Comparison of ENCODE assay signal across 9 cellular contexts in the genomic region with DNA sequence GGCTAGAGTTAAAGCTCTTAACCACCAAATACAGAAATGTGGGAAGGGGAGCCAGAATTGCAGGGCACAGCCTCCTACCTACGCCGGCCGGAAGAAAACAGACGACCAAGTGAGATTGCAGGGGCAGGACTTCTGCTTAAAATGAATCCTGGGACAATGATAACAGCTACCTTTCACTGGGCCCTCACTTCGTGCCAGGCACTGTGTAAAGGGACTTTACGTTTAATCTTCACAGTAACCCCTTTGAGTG. TPM values are rescaled to one million over a fixed set of nuclear protein-coding genes. Genes with fewer than 3 reads are reported as not detected.
DNase-seq lines count a peak whose midpoint lies in the region; ATAC-seq and TF ChIP-seq lines count a peak whose summit lies in the region.
"Had no signal": no experiment of that assay in that cellular context is flagged by ENCODE, and none has a peak within 500 bp of the region (broad histone marks: within the 10 kb centered on the region; RNA-seq: fewer than 3 reads in every experiment).

A gene (minus strand): TSS at position 212 of the 250 bp plus-strand sequence. CDS start 6,746 bp downstream, outside the sequence.

- H3K27ac ChIP-seq in RWPE2 (ENCODE audit: poor library complexity, severe bottlenecking) (peak within 1 kb of the TSS; percentile 82), esophagus squamous epithelium (peak within 1 kb of the TSS; percentile 78 to 86 (median 83)), psoas muscle (peak within 1 kb of the TSS; percentile 70)

- H3K4me1 ChIP-seq in RWPE2 (ENCODE audit: insufficient read depth, poor library complexity, severe bottlenecking) (peaks cover 5% of the 10 kb centered on the region), esophagus squamous epithelium (peaks cover 30 to 73% (median 33%) of the 10 kb centered on the region in 3 donors), psoas muscle (peaks cover 11% of the 10 kb centered on the region)

- no peaks in the 10 kb centered on the region for H3K27me3 ChIP-seq in RWPE2 (ENCODE audit: insufficient read depth, poor library complexity, severe bottlenecking)
- H3K27me3 ChIP-seq in esophagus squamous epithelium, result no peaks in the 10 kb centered on the region
- peaks cover 0 to 4% (median 1%) of the 10 kb centered on the region in 3 donors for H3K27me3 ChIP-seq in psoas muscle (ENCODE audit: insufficient read depth in 3 of 3, low read length in 2 of 3)

- DNase-seq in RWPE2 (ENCODE audit: low spot score) (no peak), esophagus squamous epithelium (lab: John Stamatoyannopoulos, UW) (no peak), psoas muscle (no peak), NCI-H128 (lab: John Stamatoyannopoulos, UW; ENCODE audit: unreplicated experiment) (no peak), SK-N-DZ (ENCODE audit: low spot score) (no peak), GM13976 (ENCODE audit: low spot score) (no peak)

- 15 to 17% methylated on average over 3 to 5 of the region's 6 CpGs for WGBS in esophagus squamous epithelium, 2 donors
- WGBS in psoas muscle, 3 donors, result 13 to 32% (median 15%) methylated on average over 6 of the region's 6 CpGs

- H3K9me3 ChIP-seq in RWPE2 (ENCODE audit: severe bottlenecking) (no peaks in the 10 kb centered on the region), esophagus squamous epithelium (no peaks in the 10 kb centered on the region), psoas muscle (no peaks in the 10 kb centered on the region)

- H3K36me3 ChIP-seq in RWPE2 (ENCODE audit: low read depth) (no peaks in the 10 kb centered on the region), esophagus squamous epithelium (no peaks in the 10 kb centered on the region), psoas muscle (ENCODE audit: insufficient read depth in 1 of 2, low read depth in 1 of 2) (no peaks in the 10 kb centered on the region)

- in situ Hi-C loops in GM13976 (cut with MboI; ENCODE audit: low sequenced_read_pairs, unreplicated experiment), result no loop called here

- TF ChIP-seq CTCF in RWPE2 (IDR thresholded peaks at IDR 0.05; ENCODE audit: poor library complexity, severe bottlenecking) (no peak), esophagus squamous epithelium (IDR thresholded peaks at IDR 0.05) (no peak), psoas muscle (IDR thresholded peaks at IDR 0.05) (no peak), GM13976 (IDR thresholded peaks at IDR 0.05; ENCODE audit: borderline replicate concordance, control extremely low read depth, extremely low read depth, insufficient read depth, missing control alignments) (no peak)

- H3K4me3 ChIP-seq in GM08714 (ENCODE audit: low read length), result peak within 1 kb of the TSS; percentile 95
- H3K4me3 ChIP-seq in RWPE2 (ENCODE audit: severe bottlenecking), result peak within 1 kb of the TSS; percentile 56
- peak within 1 kb of the TSS; percentile 52 to 86 (median 63) for H3K4me3 ChIP-seq in esophagus squamous epithelium
- peak within 1 kb of the TSS; percentile 78 for H3K4me3 ChIP-seq in psoas muscle

- no peak for TF ChIP-seq POLR2A in esophagus squamous epithelium (IDR thresholded peaks at IDR 0.05)

- intact Hi-C loops in esophagus squamous epithelium (cut with DNase I) (no loop called here), psoas muscle (cut with DNase I) (loop anchor here (5.0 kb wide), 1 partner anchor 72 kb away; a partner anchor contains a TSS)

- no peak for ATAC-seq in RWPE2 (ENCODE audit: low read depth)
- ATAC-seq in psoas muscle, result no peak
- no peak for ATAC-seq in HG03565 (IDR thresholded peaks at IDR 0.05; ENCODE audit: unreplicated experiment)

RNA-seq across cellular contexts. Expression of the gene that starts here (rescaled TPM):
- total RNA-seq in esophagus squamous epithelium (not detected), psoas muscle (not detected)
- under 1 TPM in 2 of 3 donors, not detected in 1; 0.07 to 0.16 TPM for polyA plus RNA-seq in psoas muscle
- polyA plus RNA-seq in SK-N-DZ (2014; cell fraction: cytosol; rRNA removed), result 0.44 TPM in 1 of 2 replicates, not detected in the other
- polyA plus RNA-seq in SK-N-DZ (2014; cell fraction: nucleus; rRNA removed), result not detected in 2 replicates
- total RNA-seq: subcutaneous adipose tissue had no signal
